ENCODE assay signal across 8 cellular contexts in the genomic region with DNA sequence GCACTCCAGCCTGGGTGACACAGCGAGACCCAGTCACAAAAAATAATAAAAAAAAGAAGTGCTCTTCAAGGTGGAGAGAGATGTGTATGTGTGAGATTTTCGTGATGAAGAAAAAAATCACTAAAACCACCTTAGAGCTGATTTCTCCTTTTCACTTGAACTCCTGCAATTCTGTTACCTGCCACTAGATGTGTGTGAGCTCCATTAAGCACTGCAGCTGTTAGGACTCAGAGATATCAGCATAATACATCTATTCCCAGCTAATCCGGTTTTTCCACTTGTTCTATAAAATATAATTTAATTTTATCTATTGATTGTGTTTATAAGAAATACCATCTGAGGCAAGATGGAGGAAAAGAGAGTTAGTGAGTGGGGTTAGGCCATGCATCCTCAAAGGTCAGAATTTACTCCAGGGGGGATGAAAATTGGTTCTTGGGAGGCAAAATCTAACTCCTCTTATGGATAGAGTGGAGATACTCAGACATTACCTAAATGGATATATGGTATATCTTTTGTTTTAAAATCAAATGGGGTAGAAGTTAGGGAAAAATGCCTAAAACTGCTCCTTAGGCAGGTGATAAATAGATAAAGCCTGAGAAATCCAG.
DNase-seq lines count a peak whose midpoint lies in the region; ATAC-seq and TF ChIP-seq lines count a peak whose summit lies in the region.

No MANE protein-coding gene starts in this region.

- H3K4me1 Mint-ChIP-seq in T-cell: no peaks in the 10 kb centered on the region

- peak; percentile 88 for ATAC-seq in HG03159 (IDR thresholded peaks at IDR 0.05; ENCODE audit: unreplicated experiment)
- no peak for ATAC-seq in GM19023 (IDR thresholded peaks at IDR 0.05; ENCODE audit: unreplicated experiment)
- no peak for ATAC-seq in T-cell (replicated peaks in 1 of 4)

- in situ Hi-C loops in ACHN (cut with HindIII; ENCODE audit: low pct_ligation_motif_present, low pct_unique_long_range_greater_than_20kb, low sequenced_read_pairs): no loop called here

- H3K27me3 ChIP-seq in esophagus muscularis mucosa (peaks cover 0 to 16% (median 0%) of the 10 kb centered on the region in 4 donors), sigmoid colon (no peaks in the 10 kb centered on the region)

- no peak overlapping the region for H3K27ac Mint-ChIP-seq in T-cell

- WGBS in esophagus muscularis mucosa: 41% methylated on average over 3 of the region's 3 CpGs
- 21 to 29% methylated on average over 3 of the region's 3 CpGs for WGBS in sigmoid colon, 2 donors

- H3K9me3 Mint-ChIP-seq in T-cell: no peaks in the 10 kb centered on the region

- H3K36me3 ChIP-seq in esophagus muscularis mucosa (no peaks in the 10 kb centered on the region), sigmoid colon (no peaks in the 10 kb centered on the region)

- no peaks in the 10 kb centered on the region for H3K36me3 Mint-ChIP-seq in T-cell

- no peak for TF ChIP-seq POLR2A in esophagus muscularis mucosa (IDR thresholded peaks at IDR 0.05; ENCODE audit: low read depth)
- no peak for TF ChIP-seq POLR2A in sigmoid colon (IDR thresholded peaks at IDR 0.05)

- no peak overlapping the region for H3K4me3 ChIP-seq in esophagus muscularis mucosa
- H3K4me3 ChIP-seq in sigmoid colon: no peak overlapping the region

- intact Hi-C loops in esophagus muscularis mucosa (cut with DNase I) (no loop called here), sigmoid colon (cut with DNase I) (no loop called here)

- no peak for TF ChIP-seq EP300 in esophagus muscularis mucosa (IDR thresholded peaks at IDR 0.05)
- no peak for TF ChIP-seq EP300 in sigmoid colon (IDR thresholded peaks at IDR 0.05)

- H3K27me3 Mint-ChIP-seq in T-cell: peaks cover 9 to 17% of the 10 kb centered on the region in 2 donors

- TF ChIP-seq CTCF in GM12872 (IDR thresholded peaks at IDR 0.05; ENCODE audit: insufficient read depth, low read depth, low read length) (peak; percentile 84), esophagus muscularis mucosa (IDR thresholded peaks at IDR 0.05) (peak; percentile 46 to 74 (median 65)), sigmoid colon (IDR thresholded peaks at IDR 0.05) (peak; percentile 7 to 74 (median 55))

- CTCF ChIA-PET in T-cell (lab: Charles Lee): interaction anchor here (0.7 to 1.8 kb wide), 5 partner anchors 9 to 15 kb away, joined by 3 to 6 read pairs (median 3); no protein-coding TSS in a partner anchor

- H3K9me3 ChIP-seq in esophagus muscularis mucosa (no peaks in the 10 kb centered on the region), sigmoid colon (no peaks in the 10 kb centered on the region)

- peaks cover 0 to 13% (median 8%) of the 10 kb centered on the region in 4 donors for H3K4me1 ChIP-seq in esophagus muscularis mucosa
- H3K4me1 ChIP-seq in sigmoid colon: peaks cover 0 to 6% (median 2%) of the 10 kb centered on the region in 4 donors

- POLR2A ChIA-PET in T-cell (lab: Charles Lee): no interaction called here

- peak; percentile 20 for DNase-seq in ACHN
- DNase-seq in OCI-M1 (lab: John Stamatoyannopoulos, UW): peak; percentile 55
- DNase-seq in esophagus muscularis mucosa (ENCODE audit: extremely low spot score): no peak
- DNase-seq in sigmoid colon: no peak
- no peak for DNase-seq in T-cell

- H3K27ac ChIP-seq in esophagus muscularis mucosa (replicated peaks in 1 of 4): no peak overlapping the region
- no peak overlapping the region for H3K27ac ChIP-seq in sigmoid colon

- H3K4me3 Mint-ChIP-seq in T-cell: no peak overlapping the region

Comparison
In these comparisons a context has a peak if more than half of its experiments do, and no peak if none do; other contexts are left out.
1. DNase-seq: peak in ACHN (single experiment) and OCI-M1 (single experiment); none in esophagus muscularis mucosa (single experiment), sigmoid colon (single experiment) and T-cell (0 of 34).
2. Peak in every context shown above with its lines, with median percentiles within 50 percentile points of each other: CTCF ChIP-seq.